In genomic region chr15:59299919-59300617, GRCh38 we compare ENCODE assay signal across 2 cellular contexts.
A peak's percentile ranks its signal among the peaks of the same experiment; 100 is the strongest.
TF ChIP-seq lines count a peak whose summit lies in the region.

No MANE protein-coding gene starts in this region.

TF ChIP-seq in HCT116, 20 proteins besides CTCF, POLR2A, EP300 and RAD21:
- TF ChIP-seq EZH2phosphoT487 (IDR thresholded peaks at IDR 0.05; ENCODE audit: borderline replicate concordance) (no peak), POLR2AphosphoS5 (IDR thresholded peaks at IDR 0.05; ENCODE audit: low read depth, low read length) (peak; percentile 62), YY1 (IDR thresholded peaks at IDR 0.05; ENCODE audit: extremely low read depth, insufficient replicate concordance, low read depth, low read length) (peak; percentile 76), SIN3A (IDR thresholded peaks at IDR 0.05; ENCODE audit: low read depth) (peak; percentile 64), JUND (IDR thresholded peaks at IDR 0.05) (peak; percentile 76), ZNF274 (IDR thresholded peaks at IDR 0.05; ENCODE audit: low read depth, low read length) (no peak), MAX (IDR thresholded peaks at IDR 0.05) (peak; percentile 87), TCF7L2 (IDR thresholded peaks at IDR 0.05; ENCODE audit: borderline replicate concordance, extremely low read depth, insufficient read depth, insufficient read length) (no peak), ATF3 (IDR thresholded peaks at IDR 0.05) (no peak; the same call in 1 of the 2 replicates), CEBPB (IDR thresholded peaks at IDR 0.05; ENCODE audit: low read depth) (peak; percentile 89), SP1 (IDR thresholded peaks at IDR 0.05; ENCODE audit: low read depth) (peak; percentile 84), REST (IDR thresholded peaks at IDR 0.05; ENCODE audit: low read depth) (no peak), FOSL1 (IDR thresholded peaks at IDR 0.05; ENCODE audit: low read depth) (peak; percentile 51; the same call in 1 of the 2 replicates), ZBTB33 (IDR thresholded peaks at IDR 0.05; ENCODE audit: extremely low read depth, insufficient replicate concordance, low read length) (peak; percentile 22), CBX3 (IDR thresholded peaks at IDR 0.05; ENCODE audit: low read depth) (peak; percentile 96), ZFX (IDR thresholded peaks at IDR 0.05) (no peak), EGR1 (IDR thresholded peaks at IDR 0.05; ENCODE audit: low read depth) (peak; percentile 60; the same call in 1 of the 2 replicates)

TF ChIP-seq in H1, 55 proteins besides CTCF, POLR2A, EP300 and RAD21:
- TF ChIP-seq CBX5 (IDR thresholded peaks at IDR 0.05; ENCODE audit: low read depth, low read length) (no peak), MAFK (IDR thresholded peaks at IDR 0.05; ENCODE audit: low read depth, low read length) (no peak), SIN3A (conservative IDR thresholded peaks at IDR 0.05 in 1 of 2, IDR thresholded peaks at IDR 0.05 in 1 of 2; ENCODE audit: low read depth in 1 of 2, low read length in 2 of 2) (no peak), JUND (IDR thresholded peaks at IDR 0.05; ENCODE audit: low read length) (no peak), RBBP5 (IDR thresholded peaks at IDR 0.05; ENCODE audit: borderline replicate concordance, low read depth, low read length) (no peak), GTF2F1 (IDR thresholded peaks at IDR 0.05; ENCODE audit: borderline replicate concordance, low read depth, low read length) (no peak), EGR1 (IDR thresholded peaks at IDR 0.05; ENCODE audit: borderline replicate concordance, low read depth, low read length) (no peak), RNF2 (IDR thresholded peaks at IDR 0.05; ENCODE audit: borderline replicate concordance, low read depth, low read length, missing control alignments, poor library complexity, severe bottlenecking) (no peak), KDM1A (IDR thresholded peaks at IDR 0.05; ENCODE audit: borderline replicate concordance, low read length) (no peak), BRCA1 (IDR thresholded peaks at IDR 0.05; ENCODE audit: low read depth, low read length) (no peak), EZH2 (IDR thresholded peaks at IDR 0.05; ENCODE audit: low read depth, low read length, severe bottlenecking) (no peak), TAF1 (IDR thresholded peaks at IDR 0.05; ENCODE audit: low read depth, low read length) (no peak), TBP (IDR thresholded peaks at IDR 0.05; ENCODE audit: low read depth, low read length) (no peak), TAF7 (optimal IDR thresholded peaks at IDR 0.05; ENCODE audit: borderline replicate concordance, low read depth, low read length) (no peak), CHD7 (IDR thresholded peaks at IDR 0.05; ENCODE audit: insufficient replicate concordance, low read length) (no peak), SRF (IDR thresholded peaks at IDR 0.05; ENCODE audit: low read depth, low read length) (no peak), CEBPB (IDR thresholded peaks at IDR 0.05; ENCODE audit: low read depth, low read length) (no peak)
